ENCODE assay signal across 27 cellular contexts in genomic region chr16:70258946-70259345, GRCh38.
"Had no signal": no experiment of that assay in that cellular context is flagged by ENCODE, and none has a peak within 500 bp of the region (broad histone marks: within the 10 kb centered on the region; RNA-seq: fewer than 3 reads in every experiment).

No MANE protein-coding gene starts in this region.

- H3K4me3 ChIP-seq: breast epithelium, MG63, SJCRH30 had no signal

- H3K27me3 Mint-ChIP-seq: activated CD4-positive, alpha-beta memory T cell treated with anti-CD3 and anti-CD28 coated beads for 36 hours; activated CD4-positive, alpha-beta T cell treated with anti-CD3 and anti-CD28 coated beads, Interleukin-2, amount 10 ng/mL, durations not matched to agents 7 days and 5 days; activated naive CD8-positive, alpha-beta T cell treated with anti-CD3 and anti-CD28 coated beads, Interleukin-2, amount 10 ng/mL, durations not matched to agents 7 days and 5 days had no signal

- H3K9me3 ChIP-seq: breast epithelium, MG63, SJCRH30, SK-N-SH had no signal

- ATAC-seq: Panc1, Right ventricle myocardium inferior had no signal

- H3K4me1 Mint-ChIP-seq: activated CD4-positive, alpha-beta T cell treated with anti-CD3 and anti-CD28 coated beads, Interleukin-2, amount 10 ng/mL, durations not matched to agents 7 days and 5 days; activated naive CD8-positive, alpha-beta T cell treated with anti-CD3 and anti-CD28 coated beads, Interleukin-2, amount 10 ng/mL, durations not matched to agents 7 days and 5 days had no signal

- H3K27ac ChIP-seq: breast epithelium, SJCRH30, VCaP had no signal

- H3K9me3 Mint-ChIP-seq: activated CD4-positive, alpha-beta memory T cell treated with anti-CD3 and anti-CD28 coated beads for 36 hours; activated CD4-positive, alpha-beta T cell treated with anti-CD3 and anti-CD28 coated beads, Interleukin-2, amount 10 ng/mL, durations not matched to agents 7 days and 5 days; activated naive CD8-positive, alpha-beta T cell treated with anti-CD3 and anti-CD28 coated beads, Interleukin-2, amount 10 ng/mL, durations not matched to agents 7 days and 5 days; activated T-helper 1 cell treated with anti-CD3 and anti-CD28 coated beads, Interleukin-12 subunit alpha, Interleukin-12 subunit beta, Interleukin-2, Interleukin-4 antibody, amounts not matched to agents 30 ng/mL and 10 ng/mL and 1 ng/mL, durations not matched to agents 14 hours and 24 hours and 36 hours had no signal

- DNase-seq: activated CD4-positive, alpha-beta memory T cell treated with anti-CD3 and anti-CD28 coated beads for 36 hours; activated CD4-positive, alpha-beta T cell treated with anti-CD3 and anti-CD28 coated beads, Interleukin-2, amount 10 ng/mL, durations not matched to agents 7 days and 5 days; activated CD4-positive, CD25-positive, alpha-beta regulatory T cell; activated CD8-positive, alpha-beta memory T cell treated with anti-CD3 and anti-CD28 coated beads for 24 hours; activated naive CD4-positive, alpha-beta T cell treated with anti-CD3 and anti-CD28 coated beads, Interleukin-2, amount 50 U/mL, for 16 hours; activated naive CD8-positive, alpha-beta T cell treated with anti-CD3 and anti-CD28 coated beads, Interleukin-2, amount 10 ng/mL, durations not matched to agents 7 days and 5 days; aorta; caudate nucleus; MG63; MV-4-11; NCI-H1092 treated with DMSO at 0.1 percent for 48 hours; NCI-H1417 treated with DMSO at 0.1 percent for 48 hours; NCI-H1694; NCI-H2029; NCI-H510A treated with DMSO at 0.1 percent for 48 hours; NCI-H69; NK-92 treated with Interleukin-12 subunit alpha and Interleukin-12 subunit beta, amount 100 ng/mL, for 24 hours; OCI-M1; RPMI8226; SJCRH30; SK-N-SH; T-helper 1 cell had no signal

- H3K27ac Mint-ChIP-seq: activated CD4-positive, alpha-beta memory T cell treated with anti-CD3 and anti-CD28 coated beads for 36 hours; activated naive CD8-positive, alpha-beta T cell treated with anti-CD3 and anti-CD28 coated beads, Interleukin-2, amount 10 ng/mL, durations not matched to agents 7 days and 5 days; activated T-helper 1 cell treated with anti-CD3 and anti-CD28 coated beads, Interleukin-12 subunit alpha, Interleukin-12 subunit beta, Interleukin-2, Interleukin-4 antibody, amounts not matched to agents 30 ng/mL and 10 ng/mL and 1 ng/mL, durations not matched to agents 14 hours and 24 hours and 36 hours had no signal

- H3K27me3 ChIP-seq: breast epithelium, MG63, SJCRH30 had no signal

- H3K4me3 Mint-ChIP-seq: activated CD4-positive, alpha-beta memory T cell treated with anti-CD3 and anti-CD28 coated beads for 36 hours; activated CD4-positive, alpha-beta T cell treated with anti-CD3 and anti-CD28 coated beads, Interleukin-2, amount 10 ng/mL, durations not matched to agents 7 days and 5 days; activated naive CD8-positive, alpha-beta T cell treated with anti-CD3 and anti-CD28 coated beads, Interleukin-2, amount 10 ng/mL, durations not matched to agents 7 days and 5 days; activated T-helper 1 cell treated with anti-CD3 and anti-CD28 coated beads, Interleukin-12 subunit alpha, Interleukin-12 subunit beta, Interleukin-2, Interleukin-4 antibody, amounts not matched to agents 30 ng/mL and 10 ng/mL and 1 ng/mL, durations not matched to agents 14 hours and 24 hours and 36 hours had no signal
